In the genomic region with DNA sequence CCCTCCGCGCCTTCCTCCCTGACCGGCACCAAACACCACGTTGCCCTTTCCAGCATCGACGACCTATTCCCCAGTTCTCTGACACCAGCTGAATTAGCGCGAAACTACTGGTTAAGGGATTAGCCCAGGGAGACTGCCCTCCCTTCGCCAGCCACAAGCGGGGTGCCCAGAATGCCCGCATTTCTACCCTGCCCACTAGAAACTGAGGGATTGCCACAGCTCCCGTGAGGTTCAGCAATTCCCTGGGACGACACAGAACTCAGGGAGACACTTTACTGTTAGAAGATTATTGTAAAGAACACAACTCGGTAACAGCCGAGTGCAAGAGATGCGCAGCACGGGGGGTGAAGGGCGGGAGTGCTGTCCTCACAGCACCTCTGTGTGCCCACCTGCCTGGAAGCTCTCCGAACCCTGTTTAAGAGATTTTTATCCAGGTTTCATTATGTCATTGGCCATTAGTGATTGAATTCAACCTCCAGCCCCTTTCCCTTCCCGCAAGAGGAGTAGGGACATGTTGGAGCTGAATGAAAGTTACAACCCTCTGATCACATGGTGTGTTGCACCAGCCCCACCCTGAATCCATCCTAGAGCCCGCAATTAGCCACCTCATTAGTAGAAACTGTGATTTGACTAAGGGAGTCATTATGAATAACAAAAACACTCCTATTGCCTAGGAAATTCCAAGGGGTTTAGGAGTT, we compare ENCODE assay signal across 1 cellular context.
TF ChIP-seq lines count a peak whose summit lies in the region.

No MANE protein-coding gene starts in this region.

TF ChIP-seq in WTC11, 78 proteins besides CTCF, POLR2A, EP300 and RAD21 (continued from another document and continues in another):
- TF ChIP-seq, protein P1, sequence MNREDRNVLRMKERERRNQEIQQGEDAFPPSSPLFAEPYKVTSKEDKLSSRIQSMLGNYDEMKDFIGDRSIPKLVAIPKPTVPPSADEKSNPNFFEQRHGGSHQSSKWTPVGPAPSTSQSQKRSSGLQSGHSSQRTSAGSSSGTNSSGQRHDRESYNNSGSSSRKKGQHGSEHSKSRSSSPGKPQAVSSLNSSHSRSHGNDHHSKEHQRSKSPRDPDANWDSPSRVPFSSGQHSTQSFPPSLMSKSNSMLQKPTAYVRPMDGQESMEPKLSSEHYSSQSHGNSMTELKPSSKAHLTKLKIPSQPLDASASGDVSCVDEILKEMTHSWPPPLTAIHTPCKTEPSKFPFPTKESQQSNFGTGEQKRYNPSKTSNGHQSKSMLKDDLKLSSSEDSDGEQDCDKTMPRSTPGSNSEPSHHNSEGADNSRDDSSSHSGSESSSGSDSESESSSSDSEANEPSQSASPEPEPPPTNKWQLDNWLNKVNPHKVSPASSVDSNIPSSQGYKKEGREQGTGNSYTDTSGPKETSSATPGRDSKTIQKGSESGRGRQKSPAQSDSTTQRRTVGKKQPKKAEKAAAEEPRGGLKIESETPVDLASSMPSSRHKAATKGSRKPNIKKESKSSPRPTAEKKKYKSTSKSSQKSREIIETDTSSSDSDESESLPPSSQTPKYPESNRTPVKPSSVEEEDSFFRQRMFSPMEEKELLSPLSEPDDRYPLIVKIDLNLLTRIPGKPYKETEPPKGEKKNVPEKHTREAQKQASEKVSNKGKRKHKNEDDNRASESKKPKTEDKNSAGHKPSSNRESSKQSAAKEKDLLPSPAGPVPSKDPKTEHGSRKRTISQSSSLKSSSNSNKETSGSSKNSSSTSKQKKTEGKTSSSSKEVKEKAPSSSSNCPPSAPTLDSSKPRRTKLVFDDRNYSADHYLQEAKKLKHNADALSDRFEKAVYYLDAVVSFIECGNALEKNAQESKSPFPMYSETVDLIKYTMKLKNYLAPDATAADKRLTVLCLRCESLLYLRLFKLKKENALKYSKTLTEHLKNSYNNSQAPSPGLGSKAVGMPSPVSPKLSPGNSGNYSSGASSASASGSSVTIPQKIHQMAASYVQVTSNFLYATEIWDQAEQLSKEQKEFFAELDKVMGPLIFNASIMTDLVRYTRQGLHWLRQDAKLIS (CRISPR knock-in tag; IDR thresholded peaks at IDR 0.05; ENCODE audit: borderline replicate concordance), result no peak
- TF ChIP-seq ZMAT4 (CRISPR knock-in tag; IDR thresholded peaks at IDR 0.05) (no peak), CREB1 (CRISPR knock-in tag; IDR thresholded peaks at IDR 0.05) (0 out of 2 replicates have a peak, but pooled peaks have one; percentile 70), SOX15 (CRISPR knock-in tag; IDR thresholded peaks at IDR 0.05) (no peak), TEAD1 (CRISPR knock-in tag; IDR thresholded peaks at IDR 0.05) (no peak), JUN (CRISPR knock-in tag; IDR thresholded peaks at IDR 0.05) (no peak), RORB (CRISPR knock-in tag; IDR thresholded peaks at IDR 0.05) (no peak), NFYB (CRISPR knock-in tag; conservative IDR thresholded peaks at IDR 0.05; ENCODE audit: low read depth) (no peak; the same call in 1 of the 2 replicates), NR1H2 (CRISPR knock-in tag; IDR thresholded peaks at IDR 0.05) (no peak), NR2C2 (CRISPR knock-in tag; IDR thresholded peaks at IDR 0.05) (peak; percentile 65; the same call in 1 of the 2 replicates), ATF1 (CRISPR knock-in tag; IDR thresholded peaks at IDR 0.05) (no peak), NR3C1 (CRISPR knock-in tag; conservative IDR thresholded peaks at IDR 0.05; ENCODE audit: low read depth) (no peak), GRHL2 (CRISPR knock-in tag; IDR thresholded peaks at IDR 0.05; ENCODE audit: insufficient replicate concordance, severe bottlenecking) (no peak), PRDM15 (CRISPR knock-in tag; IDR thresholded peaks at IDR 0.05) (peak; percentile 48; the same call in 1 of the 2 replicates), GTF2I (CRISPR knock-in tag; conservative IDR thresholded peaks at IDR 0.05) (no peak), CBFB (CRISPR knock-in tag; IDR thresholded peaks at IDR 0.05; ENCODE audit: low read depth) (no peak), USF2 (CRISPR knock-in tag; IDR thresholded peaks at IDR 0.05) (peak; percentile 57), NFE2L1 (CRISPR knock-in tag; IDR thresholded peaks at IDR 0.05) (peak; percentile 74; the same call in 1 of the 2 replicates), FOXJ3 (CRISPR knock-in tag; IDR thresholded peaks at IDR 0.05; ENCODE audit: borderline replicate concordance) (no peak), TP53 (CRISPR knock-in tag; IDR thresholded peaks at IDR 0.05) (no peak), TEAD4 (CRISPR knock-in tag; IDR thresholded peaks at IDR 0.05) (no peak), ZNF396 (CRISPR knock-in tag; IDR thresholded peaks at IDR 0.05; ENCODE audit: borderline replicate concordance) (no peak), IRF2 (CRISPR knock-in tag; IDR thresholded peaks at IDR 0.05; ENCODE audit: borderline replicate concordance, low read depth) (peak; percentile 38; the same call in 1 of the 2 replicates), FOXK1 (CRISPR knock-in tag; IDR thresholded peaks at IDR 0.05) (0 out of 2 replicates have a peak, but pooled peaks have one; percentile 6), E2F1 (CRISPR knock-in tag; IDR thresholded peaks at IDR 0.05) (no peak), ZNF317 (CRISPR knock-in tag; IDR thresholded peaks at IDR 0.05; ENCODE audit: borderline replicate concordance, low read depth) (no peak), ZNF671 (CRISPR knock-in tag; IDR thresholded peaks at IDR 0.05) (no peak), PREB (CRISPR knock-in tag; IDR thresholded peaks at IDR 0.05; ENCODE audit: borderline replicate concordance) (no peak), GABPB1 (CRISPR knock-in tag; IDR thresholded peaks at IDR 0.05) (no peak), ETV6 (CRISPR knock-in tag; IDR thresholded peaks at IDR 0.05) (peak; percentile 20; the same call in 1 of the 2 replicates), SMAD4 (CRISPR knock-in tag; IDR thresholded peaks at IDR 0.05) (no peak)
- TF ChIP-seq, protein P2, sequence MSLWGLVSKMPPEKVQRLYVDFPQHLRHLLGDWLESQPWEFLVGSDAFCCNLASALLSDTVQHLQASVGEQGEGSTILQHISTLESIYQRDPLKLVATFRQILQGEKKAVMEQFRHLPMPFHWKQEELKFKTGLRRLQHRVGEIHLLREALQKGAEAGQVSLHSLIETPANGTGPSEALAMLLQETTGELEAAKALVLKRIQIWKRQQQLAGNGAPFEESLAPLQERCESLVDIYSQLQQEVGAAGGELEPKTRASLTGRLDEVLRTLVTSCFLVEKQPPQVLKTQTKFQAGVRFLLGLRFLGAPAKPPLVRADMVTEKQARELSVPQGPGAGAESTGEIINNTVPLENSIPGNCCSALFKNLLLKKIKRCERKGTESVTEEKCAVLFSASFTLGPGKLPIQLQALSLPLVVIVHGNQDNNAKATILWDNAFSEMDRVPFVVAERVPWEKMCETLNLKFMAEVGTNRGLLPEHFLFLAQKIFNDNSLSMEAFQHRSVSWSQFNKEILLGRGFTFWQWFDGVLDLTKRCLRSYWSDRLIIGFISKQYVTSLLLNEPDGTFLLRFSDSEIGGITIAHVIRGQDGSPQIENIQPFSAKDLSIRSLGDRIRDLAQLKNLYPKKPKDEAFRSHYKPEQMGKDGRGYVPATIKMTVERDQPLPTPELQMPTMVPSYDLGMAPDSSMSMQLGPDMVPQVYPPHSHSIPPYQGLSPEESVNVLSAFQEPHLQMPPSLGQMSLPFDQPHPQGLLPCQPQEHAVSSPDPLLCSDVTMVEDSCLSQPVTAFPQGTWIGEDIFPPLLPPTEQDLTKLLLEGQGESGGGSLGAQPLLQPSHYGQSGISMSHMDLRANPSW (CRISPR knock-in tag; conservative IDR thresholded peaks at IDR 0.05; ENCODE audit: low read depth), result no peak
- TF ChIP-seq, protein P3, sequence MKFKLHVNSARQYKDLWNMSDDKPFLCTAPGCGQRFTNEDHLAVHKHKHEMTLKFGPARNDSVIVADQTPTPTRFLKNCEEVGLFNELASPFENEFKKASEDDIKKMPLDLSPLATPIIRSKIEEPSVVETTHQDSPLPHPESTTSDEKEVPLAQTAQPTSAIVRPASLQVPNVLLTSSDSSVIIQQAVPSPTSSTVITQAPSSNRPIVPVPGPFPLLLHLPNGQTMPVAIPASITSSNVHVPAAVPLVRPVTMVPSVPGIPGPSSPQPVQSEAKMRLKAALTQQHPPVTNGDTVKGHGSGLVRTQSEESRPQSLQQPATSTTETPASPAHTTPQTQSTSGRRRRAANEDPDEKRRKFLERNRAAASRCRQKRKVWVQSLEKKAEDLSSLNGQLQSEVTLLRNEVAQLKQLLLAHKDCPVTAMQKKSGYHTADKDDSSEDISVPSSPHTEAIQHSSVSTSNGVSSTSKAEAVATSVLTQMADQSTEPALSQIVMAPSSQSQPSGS (CRISPR knock-in tag; IDR thresholded peaks at IDR 0.05; ENCODE audit: borderline replicate concordance, low read depth), result no peak
- TF ChIP-seq, protein P4, sequence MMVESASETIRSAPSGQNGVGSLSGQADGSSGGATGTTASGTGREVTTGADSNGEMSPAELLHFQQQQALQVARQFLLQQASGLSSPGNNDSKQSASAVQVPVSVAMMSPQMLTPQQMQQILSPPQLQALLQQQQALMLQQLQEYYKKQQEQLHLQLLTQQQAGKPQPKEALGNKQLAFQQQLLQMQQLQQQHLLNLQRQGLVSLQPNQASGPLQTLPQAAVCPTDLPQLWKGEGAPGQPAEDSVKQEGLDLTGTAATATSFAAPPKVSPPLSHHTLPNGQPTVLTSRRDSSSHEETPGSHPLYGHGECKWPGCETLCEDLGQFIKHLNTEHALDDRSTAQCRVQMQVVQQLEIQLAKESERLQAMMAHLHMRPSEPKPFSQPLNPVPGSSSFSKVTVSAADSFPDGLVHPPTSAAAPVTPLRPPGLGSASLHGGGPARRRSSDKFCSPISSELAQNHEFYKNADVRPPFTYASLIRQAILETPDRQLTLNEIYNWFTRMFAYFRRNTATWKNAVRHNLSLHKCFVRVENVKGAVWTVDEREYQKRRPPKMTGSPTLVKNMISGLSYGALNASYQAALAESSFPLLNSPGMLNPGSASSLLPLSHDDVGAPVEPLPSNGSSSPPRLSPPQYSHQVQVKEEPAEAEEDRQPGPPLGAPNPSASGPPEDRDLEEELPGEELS (CRISPR knock-in tag; IDR thresholded peaks at IDR 0.05), result no peak
- TF ChIP-seq, protein P5, sequence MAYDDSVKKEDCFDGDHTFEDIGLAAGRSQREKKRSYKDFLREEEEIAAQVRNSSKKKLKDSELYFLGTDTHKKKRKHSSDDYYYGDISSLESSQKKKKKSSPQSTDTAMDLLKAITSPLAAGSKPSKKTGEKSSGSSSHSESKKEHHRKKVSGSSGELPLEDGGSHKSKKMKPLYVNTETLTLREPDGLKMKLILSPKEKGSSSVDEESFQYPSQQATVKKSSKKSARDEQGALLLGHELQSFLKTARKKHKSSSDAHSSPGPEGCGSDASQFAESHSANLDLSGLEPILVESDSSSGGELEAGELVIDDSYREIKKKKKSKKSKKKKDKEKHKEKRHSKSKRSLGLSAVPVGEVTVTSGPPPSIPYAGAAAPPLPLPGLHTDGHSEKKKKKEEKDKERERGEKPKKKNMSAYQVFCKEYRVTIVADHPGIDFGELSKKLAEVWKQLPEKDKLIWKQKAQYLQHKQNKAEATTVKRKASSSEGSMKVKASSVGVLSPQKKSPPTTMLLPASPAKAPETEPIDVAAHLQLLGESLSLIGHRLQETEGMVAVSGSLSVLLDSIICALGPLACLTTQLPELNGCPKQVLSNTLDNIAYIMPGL (CRISPR knock-in tag; IDR thresholded peaks at IDR 0.05), result no peak
